ENCODE assay signal across 15 cellular contexts in genomic region chr3:52636673-52637072, GRCh38. TPM values are rescaled to one million over a fixed set of nuclear protein-coding genes. Genes with fewer than 3 reads are reported as not detected.
DNase-seq lines count a peak whose midpoint lies in the region; ATAC-seq and TF ChIP-seq lines count a peak whose summit lies in the region.
"Had no signal": no experiment of that assay in that cellular context is flagged by ENCODE, and none has a peak within 500 bp of the region (broad histone marks: within the 10 kb centered on the region; RNA-seq: fewer than 3 reads in every experiment).

No MANE protein-coding gene starts in this region.

- no peak overlapping the region for H3K4me2 ChIP-seq in hepatocyte

- H3K4me3 ChIP-seq in epithelial cell of esophagus (ENCODE audit: low read length) = no peak overlapping the region
- H3K4me3 ChIP-seq in hepatocyte = no peak overlapping the region

- no peak for ATAC-seq in sciatic nerve
- ATAC-seq: stimulated activated naive B cell treated with anti-CD40 and anti-IgM and Interleukin-4, amounts not matched to agents 10 μg/mL and 1 μg/mL and 100 μg/mL, for 72 hours had no signal

- H3K27me3 ChIP-seq in hepatocyte = no peaks in the 10 kb centered on the region

- no peak overlapping the region for H3K27ac ChIP-seq in hepatocyte

- DNase-seq in A172 (ENCODE audit: low spot score) (peak; percentile 55), GM04504 (ENCODE audit: low read depth) (peak; percentile 32), NCI-H2171 treated with DMSO at 0.1 percent for 48 hours (lab: John Stamatoyannopoulos, UW) (peak; percentile 41), epithelial cell of esophagus (ENCODE audit: low read depth) (peak; percentile 66), hepatocyte (ENCODE audit: low spot score) (no peak), globus pallidus (ENCODE audit: low spot score) (no peak), sciatic nerve (ENCODE audit: low spot score) (no peak), dermis blood vessel endothelial cell (no peak)
- DNase-seq: activated CD4-positive, CD25-positive, alpha-beta regulatory T cell; activated T-cell treated with anti-CD3 and anti-CD28 coated beads, Interleukin-2, amount 50 U/mL, for 1 hour; amniotic stem cell; foreskin melanocyte; H7; stimulated activated CD4-positive, alpha-beta T cell treated with anti-CD3 and anti-CD28 coated beads, Interleukin-4, amount 100 ng/mL, for 24 hours; stimulated activated naive B cell treated with anti-CD40 and anti-IgM and Interleukin-4, amounts not matched to agents 10 μg/mL and 1 μg/mL and 100 μg/mL, for 72 hours had no signal

- intact Hi-C loops in sciatic nerve (cut with DNase I) = no loop called here

- H3K9me3 ChIP-seq in hepatocyte (ENCODE audit: low read depth) = no peaks in the 10 kb centered on the region

- H3K36me3 ChIP-seq in hepatocyte (replicated peaks; ENCODE audit: insufficient read depth, low read depth) = no peaks in the 10 kb centered on the region

- no peak for TF ChIP-seq CTCF in epithelial cell of esophagus (IDR thresholded peaks at IDR 0.05; ENCODE audit: insufficient read depth, low read depth, low read length, missing control alignments)
- no peak for TF ChIP-seq CTCF in hepatocyte (IDR thresholded peaks at IDR 0.05; ENCODE audit: poor library complexity)

- H4K20me1 ChIP-seq in hepatocyte (ENCODE audit: insufficient read depth, poor library complexity, severe bottlenecking) = no peaks in the 10 kb centered on the region

- no peaks in the 10 kb centered on the region for H3K79me2 ChIP-seq in hepatocyte

- 80% methylated on average over 4 of the region's 4 CpGs for WGBS in hepatocyte (ENCODE audit: low lambda C conversion rate, missing lambda C conversion rate)

- no peaks in the 10 kb centered on the region for H3K4me1 ChIP-seq in hepatocyte (ENCODE audit: insufficient read depth)

- no peak overlapping the region for H2AFZ ChIP-seq in hepatocyte

- no peaks in the 10 kb centered on the region for H3K9me2 ChIP-seq in hepatocyte (replicated peaks; ENCODE audit: insufficient read depth)

RNA-seq across cellular contexts. Expression of gene PBRM1, which starts 49.0 kb away (rescaled TPM):
- 47.6 and 53.4 TPM in 2 replicates for total RNA-seq in A172 (2014; rRNA removed; shearing (Covaris generic))
- 70.7 and 77.4 TPM in 2 replicates for total RNA-seq in hepatocyte
- 43.7 and 50.9 TPM in 2 replicates for polyA plus RNA-seq in hepatocyte
- total RNA-seq in sciatic nerve = 82.0 TPM
- total RNA-seq in dermis blood vessel endothelial cell = 83.9 and 107 TPM in 2 replicates

RNA-seq across cellular contexts. Expression of gene GNL3, which starts 49.2 kb away (rescaled TPM):
- 120 and 188 TPM in 2 replicates for total RNA-seq in A172 (2014; rRNA removed; shearing (Covaris generic))
- 84.8 and 93.3 TPM in 2 replicates for total RNA-seq in hepatocyte
- polyA plus RNA-seq in hepatocyte = 82.6 and 91.1 TPM in 2 replicates
- total RNA-seq in sciatic nerve = 55.4 TPM
- 113 and 135 TPM in 2 replicates for total RNA-seq in dermis blood vessel endothelial cell

Comparison
In these comparisons a context has a peak if more than half of its experiments do, and no peak if none do; other contexts are left out.
1. DNase-seq: peak in A172 (single experiment), GM04504 (single experiment), NCI-H2171 treated with DMSO at 0.1 percent for 48 hours (single experiment) and epithelial cell of esophagus (single experiment); none in hepatocyte (single experiment), globus pallidus (single experiment), sciatic nerve (single experiment) and dermis blood vessel endothelial cell (single experiment).